ENCODE assay signal across 15 cellular contexts in the genomic region with DNA sequence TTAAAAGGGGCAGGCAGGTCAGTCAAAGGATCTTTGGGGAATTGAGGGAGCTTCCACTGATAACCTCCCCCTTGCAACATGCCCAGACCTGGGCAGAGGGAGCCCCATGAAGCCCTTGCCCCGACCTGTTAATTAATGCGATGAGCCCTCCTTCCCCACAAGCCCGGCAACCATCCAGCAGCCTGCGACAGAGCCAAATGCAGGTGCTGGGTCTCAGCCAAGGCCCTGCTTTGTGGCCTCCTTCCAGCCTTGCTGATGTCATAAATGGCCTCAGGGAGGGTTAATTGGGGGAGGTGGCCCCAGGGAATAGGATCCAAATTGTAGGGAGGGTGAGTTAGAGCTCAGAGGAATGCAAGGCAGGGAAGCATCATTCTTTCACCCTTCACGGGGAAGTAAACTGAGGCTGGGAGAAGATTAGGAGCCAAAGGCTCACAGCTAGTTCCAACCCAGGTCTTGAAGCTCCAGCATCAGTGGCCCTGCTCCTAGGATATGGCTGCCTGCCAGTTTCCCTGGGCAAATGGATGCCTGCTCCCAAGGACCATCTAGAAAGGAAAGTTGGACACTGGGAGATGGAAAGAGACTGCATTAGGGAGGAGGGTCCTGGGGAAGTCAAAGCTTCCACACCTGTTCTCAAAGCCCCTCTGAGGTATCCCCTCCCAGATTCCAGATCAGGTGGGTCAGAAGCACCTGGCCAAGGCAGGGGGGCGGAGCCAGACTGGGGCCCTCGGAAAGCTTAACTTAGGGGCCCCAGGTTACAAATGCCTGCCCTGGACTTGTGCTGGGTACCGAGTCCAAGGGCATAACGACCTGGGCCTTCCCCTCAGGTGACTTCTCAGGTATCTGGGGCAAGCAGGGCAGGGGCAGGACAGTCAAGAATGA. TPM values are rescaled to one million over a fixed set of nuclear protein-coding genes. Genes with fewer than 3 reads are reported as not detected.
A peak's percentile ranks its signal among the peaks of the same experiment; 100 is the strongest.
DNase-seq lines count a peak whose midpoint lies in the region; ATAC-seq and TF ChIP-seq lines count a peak whose summit lies in the region.
"Had no signal": no experiment of that assay in that cellular context is flagged by ENCODE, and none has a peak within 500 bp of the region (broad histone marks: within the 10 kb centered on the region; RNA-seq: fewer than 3 reads in every experiment).

No MANE protein-coding gene starts in this region.

- H3K4me2 ChIP-seq in osteoblast (ENCODE audit: insufficient read depth, low read length), result no peak overlapping the region

- H3K79me2 ChIP-seq in osteoblast (ENCODE audit: insufficient read depth, low read length), result no peaks in the 10 kb centered on the region

- DNase-seq in EL, result peak; percentile 53
- DNase-seq in NCI-H2081 treated with DMSO at 0.1 percent for 48 hours (lab: John Stamatoyannopoulos, UW), result peak; percentile 49
- peak; percentile 65 for DNase-seq in osteoblast (ENCODE audit: insufficient read length, low spot score, missing footprints)
- DNase-seq in naive thymus-derived CD4-positive, alpha-beta T cell, result no peak
- DNase-seq in stimulated activated effector memory CD8-positive, alpha-beta T cell treated with anti-CD3 and anti-CD28 coated beads, Interleukin-12 subunit alpha, Interleukin-12 subunit beta, amount 100 ng/mL, for 72 hours (ENCODE audit: low spot score in 2 of 2), result no peak
- no peak for DNase-seq in anterior cingulate cortex (lab: John Stamatoyannopoulos, UW)
- DNase-seq: CD4-positive, alpha-beta memory T cell; NCI-H524; stimulated activated naive CD8-positive, alpha-beta T cell treated with anti-CD3 and anti-CD28 coated beads, Interleukin-15, Interleukin-2, amounts not matched to agents 100 U/mL and 50 U/mL, for 24 hours had no signal

- H4K20me1 ChIP-seq in osteoblast (ENCODE audit: insufficient read depth, low read length), result no peaks in the 10 kb centered on the region

- intact Hi-C loops in naive thymus-derived CD4-positive, alpha-beta T cell (cut with micrococcal nuclease), result loop anchor here in 1 of 2 donors (10.0 kb wide), 1 partner anchor 905 kb away; no protein-coding TSS in a partner anchor

- ATAC-seq in naive thymus-derived CD4-positive, alpha-beta T cell, result no peak
- ATAC-seq in stimulated activated effector memory CD8-positive, alpha-beta T cell treated with anti-CD3 and anti-CD28 coated beads, Interleukin-12 subunit alpha, Interleukin-12 subunit beta, amount 100 ng/mL, for 72 hours, result no peak
- ATAC-seq in GM19452 (IDR thresholded peaks at IDR 0.05; ENCODE audit: unreplicated experiment), result no peak
- ATAC-seq: stimulated activated naive CD8-positive, alpha-beta T cell treated with anti-CD3 and anti-CD28 coated beads, Interleukin-15, Interleukin-2, amounts not matched to agents 100 U/mL and 50 U/mL, for 24 hours had no signal

- peaks cover 0 to 4% (median 0%) of the 10 kb centered on the region in 7 donors for H3K4me1 Mint-ChIP-seq in naive thymus-derived CD4-positive, alpha-beta T cell
- H3K4me1 Mint-ChIP-seq in stimulated activated effector memory CD8-positive, alpha-beta T cell treated with anti-CD3 and anti-CD28 coated beads, Interleukin-12 subunit alpha, Interleukin-12 subunit beta, amount 100 ng/mL, for 72 hours, result peaks cover 9% of the 10 kb centered on the region

- TF ChIP-seq CTCF in VCaP (conservative IDR thresholded peaks at IDR 0.05) (no peak), osteoblast (IDR thresholded peaks at IDR 0.05; ENCODE audit: extremely low read depth, low read depth, low read length) (no peak)

- CTCF ChIA-PET in naive thymus-derived CD4-positive, alpha-beta T cell (lab: Charles Lee), result interaction anchor here (0.6 to 1.9 kb wide), 2 partner anchors 103 to 333 kb away, joined by 3 to 6 read pairs; no protein-coding TSS in a partner anchor

- H3K4me3 Mint-ChIP-seq in naive thymus-derived CD4-positive, alpha-beta T cell, result no peak overlapping the region
- H3K4me3 Mint-ChIP-seq in stimulated activated effector memory CD8-positive, alpha-beta T cell treated with anti-CD3 and anti-CD28 coated beads, Interleukin-12 subunit alpha, Interleukin-12 subunit beta, amount 100 ng/mL, for 72 hours, result no peak overlapping the region
- H3K4me3 Mint-ChIP-seq: CD4-positive, alpha-beta memory T cell; neural crest cell had no signal

- H3K4me3 ChIP-seq in osteoblast (ENCODE audit: insufficient read depth, low read length), result no peak overlapping the region
- no peak overlapping the region for H3K4me3 ChIP-seq in naive thymus-derived CD4-positive, alpha-beta T cell (ENCODE audit: low read length)
- H3K4me3 ChIP-seq: ascending aorta had no signal

- peaks cover 0 to 3% (median 0%) of the 10 kb centered on the region in 5 donors for H3K27me3 Mint-ChIP-seq in naive thymus-derived CD4-positive, alpha-beta T cell
- H3K27me3 Mint-ChIP-seq: CD4-positive, alpha-beta memory T cell had no signal

- H3K4me1 ChIP-seq in osteoblast (ENCODE audit: insufficient read depth, low read length), result no peaks in the 10 kb centered on the region
- H3K4me1 ChIP-seq in naive thymus-derived CD4-positive, alpha-beta T cell (ENCODE audit: control insufficient read depth in 2 of 2, insufficient read depth in 2 of 2, low read length in 2 of 2), result no peaks in the 10 kb centered on the region

- H3K27ac ChIP-seq in VCaP, result peak overlapping the region; percentile 20
- H3K27ac ChIP-seq in osteoblast (ENCODE audit: low read depth, low read length), result no peak overlapping the region
- H3K27ac ChIP-seq in naive thymus-derived CD4-positive, alpha-beta T cell (ENCODE audit: low read depth, low read length), result no peak overlapping the region
- H3K27ac ChIP-seq: ascending aorta had no signal

- H3K27me3 ChIP-seq in osteoblast (ENCODE audit: insufficient read depth, low read length), result no peaks in the 10 kb centered on the region
- H3K27me3 ChIP-seq in naive thymus-derived CD4-positive, alpha-beta T cell (ENCODE audit: control insufficient read depth in 2 of 2, insufficient read depth in 2 of 2, low read length in 2 of 2), result no peaks in the 10 kb centered on the region
- H3K27me3 ChIP-seq: ascending aorta had no signal

- no peaks in the 10 kb centered on the region for H3K9me3 Mint-ChIP-seq in naive thymus-derived CD4-positive, alpha-beta T cell
- no peaks in the 10 kb centered on the region for H3K9me3 Mint-ChIP-seq in stimulated activated effector memory CD8-positive, alpha-beta T cell treated with anti-CD3 and anti-CD28 coated beads, Interleukin-12 subunit alpha, Interleukin-12 subunit beta, amount 100 ng/mL, for 72 hours
- H3K9me3 Mint-ChIP-seq: CD4-positive, alpha-beta memory T cell; neural crest cell had no signal

- no peaks in the 10 kb centered on the region for H3K36me3 Mint-ChIP-seq in naive thymus-derived CD4-positive, alpha-beta T cell
- H3K36me3 Mint-ChIP-seq in stimulated activated effector memory CD8-positive, alpha-beta T cell treated with anti-CD3 and anti-CD28 coated beads, Interleukin-12 subunit alpha, Interleukin-12 subunit beta, amount 100 ng/mL, for 72 hours, result no peaks in the 10 kb centered on the region
- H3K36me3 Mint-ChIP-seq: CD4-positive, alpha-beta memory T cell had no signal

- H2AFZ ChIP-seq in osteoblast (ENCODE audit: low read length), result no peak overlapping the region

- H3K36me3 ChIP-seq in osteoblast (ENCODE audit: insufficient read depth, low read length), result no peaks in the 10 kb centered on the region
- H3K36me3 ChIP-seq in naive thymus-derived CD4-positive, alpha-beta T cell (ENCODE audit: control insufficient read depth in 2 of 3, insufficient read depth in 3 of 3, low read length in 3 of 3), result no peaks in the 10 kb centered on the region
- H3K36me3 ChIP-seq: ascending aorta had no signal

- no peaks in the 10 kb centered on the region for H3K9me3 ChIP-seq in osteoblast (ENCODE audit: low read depth, low read length)
- H3K9me3 ChIP-seq in naive thymus-derived CD4-positive, alpha-beta T cell (ENCODE audit: control insufficient read depth in 2 of 3, low read length in 3 of 3), result no peaks in the 10 kb centered on the region
- H3K9me3 ChIP-seq: ascending aorta had no signal

- no peak overlapping the region for H3K27ac Mint-ChIP-seq in naive thymus-derived CD4-positive, alpha-beta T cell
- no peak overlapping the region for H3K27ac Mint-ChIP-seq in stimulated activated effector memory CD8-positive, alpha-beta T cell treated with anti-CD3 and anti-CD28 coated beads, Interleukin-12 subunit alpha, Interleukin-12 subunit beta, amount 100 ng/mL, for 72 hours
- H3K27ac Mint-ChIP-seq: CD4-positive, alpha-beta memory T cell had no signal

- POLR2A ChIA-PET in naive thymus-derived CD4-positive, alpha-beta T cell (lab: Charles Lee), result no interaction called here

RNA-seq across cellular contexts. Expression of a gene that starts 34.1 kb away (rescaled TPM):
- not detected in 2 replicates for total RNA-seq in osteoblast
- not detected for total RNA-seq in naive thymus-derived CD4-positive, alpha-beta T cell
- polyA plus RNA-seq in naive thymus-derived CD4-positive, alpha-beta T cell, result not detected
- total RNA-seq: ascending aorta; CD4-positive, alpha-beta memory T cell; endothelial cell of umbilical vein; T-helper 1 cell treated with Interleukin-12 subunit alpha and Interleukin-12 subunit beta and Interleukin-4 antibody, amounts not matched to agents 30 ng/mL and 1 ng/mL, for 36 hours had no signal
- polyA plus RNA-seq: CD4-positive, alpha-beta memory T cell; endothelial cell of umbilical vein had no signal

Comparison
In these comparisons a context has a peak if more than half of its experiments do, and no peak if none do; other contexts are left out.
1. DNase-seq: peak in EL (single experiment), NCI-H2081 treated with DMSO at 0.1 percent for 48 hours (single experiment) and osteoblast (single experiment); none in naive thymus-derived CD4-positive, alpha-beta T cell (0 of 9), stimulated activated effector memory CD8-positive, alpha-beta T cell treated with anti-CD3 and anti-CD28 coated beads, Interleukin-12 subunit alpha, Interleukin-12 subunit beta, amount 100 ng/mL, for 72 hours (0 of 2) and anterior cingulate cortex (0 of 58).